In the genomic region with DNA sequence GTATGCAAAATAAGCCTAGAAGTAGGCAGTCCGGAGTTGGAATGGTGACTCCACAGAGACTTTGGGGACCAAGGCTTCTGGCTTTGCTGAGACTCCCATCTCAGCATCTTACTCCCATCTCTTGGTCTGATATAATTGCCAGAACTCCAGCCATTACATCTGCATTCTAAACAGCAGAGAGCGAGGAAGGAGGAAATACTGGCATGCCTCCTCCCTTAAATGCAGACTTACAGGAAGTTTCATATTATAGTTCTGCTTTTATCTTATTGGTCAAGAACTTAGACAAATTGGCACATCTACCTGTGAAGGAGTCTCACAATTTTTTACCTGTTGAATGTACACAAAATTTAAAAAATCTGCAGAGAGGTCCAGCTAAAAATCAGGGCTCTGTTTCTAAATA, we compare ENCODE assay signal across 16 cellular contexts.
"Had no signal": no experiment of that assay in that cellular context is flagged by ENCODE, and none has a peak within 500 bp of the region (broad histone marks: within the 10 kb centered on the region; RNA-seq: fewer than 3 reads in every experiment).

No MANE protein-coding gene starts in this region.

- H3K27me3 Mint-ChIP-seq: activated CD4-positive, alpha-beta T cell treated with anti-CD3 and anti-CD28 coated beads, Interleukin-2, amount 10 ng/mL, durations not matched to agents 24 days and 14 days had no signal

- H3K4me1 ChIP-seq: adrenal gland, thyroid gland had no signal

- H3K9me3 ChIP-seq: adrenal gland, thyroid gland had no signal

- H3K9me3 Mint-ChIP-seq: activated CD4-positive, alpha-beta T cell treated with anti-CD3 and anti-CD28 coated beads, Interleukin-2, amount 10 ng/mL, durations not matched to agents 24 days and 14 days; effector memory CD8-positive, alpha-beta T cell; T-helper 2 cell treated with Interferon-gamma antibody and Interleukin-4, amounts not matched to agents 5 μg/mL and 100 μg/mL, for 36 hours had no signal

- H3K36me3 Mint-ChIP-seq: activated naive CD4-positive, alpha-beta T cell treated with anti-CD3 and anti-CD28 coated beads, Interleukin-2, amount 50 U/mL, for 72 hours had no signal

- DNase-seq: activated CD4-positive, alpha-beta T cell treated with anti-CD3 and anti-CD28 coated beads, Interleukin-2, amount 10 ng/mL, durations not matched to agents 24 days and 14 days; activated CD8-positive, alpha-beta memory T cell treated with anti-CD3 and anti-CD28 coated beads, Interleukin-2, amount 50 U/mL, for 48 hours; activated effector memory CD4-positive, alpha-beta T cell treated with anti-CD3 and anti-CD28 coated beads, Interleukin-2, amount 50 U/mL, for 16 hours; activated T-cell treated with anti-CD3 and anti-CD28 coated beads, Interleukin-2, amount 50 U/mL, for 48 hours; adrenal gland; effector memory CD8-positive, alpha-beta T cell; foreskin keratinocyte; nucleus accumbens; retina; stimulated activated CD4-positive, alpha-beta T cell treated with anti-CD3 and anti-CD28 coated beads, Interleukin-1b, Interleukin-23, amount 100 ng/mL, for 48 hours; stimulated activated naive CD4-positive, alpha-beta T cell treated with Interleukin-2 at 50 U/mL for 16 hours; thyroid gland had no signal

- ATAC-seq: activated naive CD4-positive, alpha-beta T cell treated with anti-CD3 and anti-CD28 coated beads, Interleukin-2, amount 50 U/mL, for 72 hours; effector memory CD8-positive, alpha-beta T cell; foreskin keratinocyte had no signal

- H3K4me3 Mint-ChIP-seq: activated CD4-positive, alpha-beta T cell treated with anti-CD3 and anti-CD28 coated beads, Interleukin-2, amount 10 ng/mL, durations not matched to agents 24 days and 14 days; effector memory CD8-positive, alpha-beta T cell; nephron; T-helper 2 cell treated with Interferon-gamma antibody and Interleukin-4, amounts not matched to agents 5 μg/mL and 100 μg/mL, for 36 hours had no signal

- H3K27ac Mint-ChIP-seq: activated CD4-positive, alpha-beta T cell treated with anti-CD3 and anti-CD28 coated beads, Interleukin-2, amount 10 ng/mL, durations not matched to agents 24 days and 14 days; activated naive CD4-positive, alpha-beta T cell treated with anti-CD3 and anti-CD28 coated beads, Interleukin-2, amount 50 U/mL, for 72 hours; effector memory CD8-positive, alpha-beta T cell; T-helper 2 cell treated with Interferon-gamma antibody and Interleukin-4, amounts not matched to agents 5 μg/mL and 100 μg/mL, for 36 hours had no signal

- H3K4me3 ChIP-seq: adrenal gland, hepatocyte, thyroid gland had no signal

- H3K36me3 ChIP-seq: adrenal gland, thyroid gland had no signal
